ENCODE assay signal across 14 cellular contexts in the genomic region with DNA sequence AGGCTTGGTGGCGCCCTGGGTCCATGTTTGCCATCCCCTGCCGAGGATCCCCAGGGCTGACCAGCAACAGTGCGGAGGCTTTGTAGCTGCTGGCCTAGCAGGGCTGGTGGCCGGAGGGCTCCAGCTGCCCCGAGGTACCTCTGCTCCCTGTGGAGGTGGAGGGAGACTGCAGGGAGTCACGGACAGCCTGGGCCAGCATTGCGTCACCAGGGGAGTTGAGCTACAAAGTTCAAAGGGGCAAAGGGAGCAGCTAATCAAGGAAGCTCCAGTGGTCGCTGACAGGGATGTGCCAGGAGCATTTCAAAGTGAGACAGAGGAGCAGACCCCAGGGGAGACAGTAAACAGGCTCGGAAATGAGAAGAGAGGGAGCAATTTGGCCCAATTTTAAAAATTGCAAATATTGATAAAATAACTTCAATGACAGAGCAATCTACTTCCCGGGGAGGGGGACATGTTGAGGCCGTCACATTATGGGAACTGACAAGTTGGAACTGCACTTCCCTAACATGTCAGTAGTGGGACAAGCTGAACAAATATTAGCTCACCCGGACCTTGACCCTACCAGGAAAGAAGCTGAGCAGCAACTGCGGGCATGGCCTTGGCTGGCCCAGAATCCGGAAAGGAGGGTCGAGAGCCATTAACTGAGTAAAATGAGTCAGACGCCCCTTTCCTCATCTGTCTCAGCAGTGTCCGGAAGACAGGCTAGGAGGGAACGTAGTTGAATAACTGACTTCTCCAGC. TPM values are rescaled to one million over a fixed set of nuclear protein-coding genes. Genes with fewer than 3 reads are reported as not detected.
A peak's percentile ranks its signal among the peaks of the same experiment; 100 is the strongest.
DNase-seq lines count a peak whose midpoint lies in the region; ATAC-seq and TF ChIP-seq lines count a peak whose summit lies in the region.
"Had no signal": no experiment of that assay in that cellular context is flagged by ENCODE, and none has a peak within 500 bp of the region (broad histone marks: within the 10 kb centered on the region; RNA-seq: fewer than 3 reads in every experiment).

No MANE protein-coding gene starts in this region.

- TF ChIP-seq CTCF in right atrium auricular region (IDR thresholded peaks at IDR 0.05) (no peak), mucosa of descending colon (IDR thresholded peaks at IDR 0.05) (no peak), vagina (IDR thresholded peaks at IDR 0.05) (no peak)

- no peak for ATAC-seq in Right ventricle myocardium inferior
- peak; percentile 91 for ATAC-seq in mucosa of descending colon
- ATAC-seq in HG03469 (IDR thresholded peaks at IDR 0.05; ENCODE audit: unreplicated experiment): no peak
- ATAC-seq in GM21529 (IDR thresholded peaks at IDR 0.05; ENCODE audit: unreplicated experiment): no peak
- ATAC-seq: activated T-cell treated with anti-CD3 and anti-CD28 coated beads, Interleukin-2, amount 50 U/mL, for 72 hours had no signal

- H3K9ac ChIP-seq in duodenal mucosa (ENCODE audit: low read depth in 1 of 2, low read length in 2 of 2): peak overlapping the region; percentile 35 to 57

- H3K4me3 ChIP-seq in right atrium auricular region: no peak overlapping the region
- H3K4me3 ChIP-seq in duodenal mucosa (ENCODE audit: low read depth in 1 of 2, low read length in 2 of 2): peak overlapping the region; percentile 26 to 48
- H3K4me3 ChIP-seq in mucosa of descending colon: no peak overlapping the region
- H3K4me3 ChIP-seq in vagina: no peak overlapping the region
- H3K4me3 ChIP-seq: heart left ventricle had no signal

- H3K36me3 ChIP-seq in right atrium auricular region (no peaks in the 10 kb centered on the region), duodenal mucosa (ENCODE audit: control insufficient read depth in 1 of 2, insufficient read depth in 2 of 2, low read length in 2 of 2) (no peaks in the 10 kb centered on the region), mucosa of descending colon (ENCODE audit: low read depth) (no peaks in the 10 kb centered on the region), vagina (no peaks in the 10 kb centered on the region)
- H3K36me3 ChIP-seq: heart left ventricle had no signal

- H3K9me3 ChIP-seq in right atrium auricular region: no peaks in the 10 kb centered on the region
- no peaks in the 10 kb centered on the region for H3K9me3 ChIP-seq in duodenal mucosa (ENCODE audit: control insufficient read depth in 1 of 2, low read length in 2 of 2)
- no peaks in the 10 kb centered on the region for H3K9me3 ChIP-seq in mucosa of descending colon
- H3K9me3 ChIP-seq in vagina: no peaks in the 10 kb centered on the region

- H3K27me3 ChIP-seq in right atrium auricular region: no peaks in the 10 kb centered on the region
- no peaks in the 10 kb centered on the region for H3K27me3 ChIP-seq in duodenal mucosa (ENCODE audit: control insufficient read depth in 1 of 2, insufficient read depth in 2 of 2, low read length in 2 of 2)
- no peaks in the 10 kb centered on the region for H3K27me3 ChIP-seq in vagina
- H3K27me3 ChIP-seq: heart left ventricle had no signal

- no peak for TF ChIP-seq POLR2A in vagina (IDR thresholded peaks at IDR 0.05)

- peak; percentile 57 for DNase-seq in right atrium auricular region (ENCODE audit: low spot score)
- no peak for DNase-seq in Right ventricle myocardium inferior (ENCODE audit: missing footprints)
- peak; percentile 66 to 70 (median 70) for DNase-seq in mucosa of descending colon
- peak in 1 of 2 donors; percentile 82 for DNase-seq in vagina (ENCODE audit: extremely low spot score in 2 of 2)
- DNase-seq in substantia nigra (lab: John Stamatoyannopoulos, UW): no peak
- DNase-seq: activated T-cell treated with anti-CD3 and anti-CD28 coated beads, Interleukin-2, amount 50 U/mL, for 72 hours; cerebellar nuclear complex; EL; stimulated activated CD4-positive, alpha-beta T cell treated with anti-CD3 and anti-CD28 coated beads, Interleukin-4, amount 100 ng/mL, for 1 hour had no signal

- intact Hi-C loops in Right ventricle myocardium inferior (cut with DNase I): no loop called here
- intact Hi-C loops in mucosa of descending colon (cut with DNase I, micrococcal nuclease): no loop called here
- intact Hi-C loops in vagina (cut with DNase I): no loop called here

- peaks cover 0 to 36% of the 10 kb centered on the region in 2 donors for H3K4me1 ChIP-seq in right atrium auricular region
- H3K4me1 ChIP-seq in duodenal mucosa (ENCODE audit: control insufficient read depth in 1 of 2, insufficient read depth in 2 of 2, low read length in 2 of 2): peaks cover 21 to 34% of the 10 kb centered on the region in 2 donors
- peaks cover 23% of the 10 kb centered on the region for H3K4me1 ChIP-seq in mucosa of descending colon (ENCODE audit: low read depth)
- H3K4me1 ChIP-seq in vagina: peaks cover 40% of the 10 kb centered on the region

- H3K27ac ChIP-seq in right atrium auricular region (no peak overlapping the region), duodenal mucosa (ENCODE audit: low read depth, low read length) (peak overlapping the region; percentile 39), vagina (peak overlapping the region; percentile 83), substantia nigra (ENCODE audit: low read depth, low read length, poor library complexity, severe bottlenecking) (no peak overlapping the region)

RNA-seq across cellular contexts. Expression of a gene that starts 39.4 kb away (rescaled TPM):
- total RNA-seq in right atrium auricular region (not detected), Right ventricle myocardium inferior (not detected), mucosa of descending colon (under 1 TPM; 0.16 to 0.60 (median 0.26) TPM), vagina (not detected)
- total RNA-seq: activated T-cell treated with anti-CD3 and anti-CD28 coated beads, Interleukin-2, amount 50 U/mL, for 72 hours; temporal lobe had no signal

Comparison
In these comparisons a context has a peak if more than half of its experiments do, and no peak if none do; other contexts are left out.
1. DNase-seq: peak in right atrium auricular region (single experiment) and mucosa of descending colon (3 of 3); none in Right ventricle myocardium inferior (single experiment) and substantia nigra (0 of 49).
2. H3K27ac ChIP-seq: peak in duodenal mucosa (single experiment) and vagina (single experiment); none in right atrium auricular region (0 of 2) and substantia nigra (single experiment).
3. H3K4me3 ChIP-seq: peak in duodenal mucosa (2 of 2); none in right atrium auricular region (0 of 2), mucosa of descending colon (single experiment) and vagina (0 of 2).